Comparison of ENCODE assay signal across 1 cellular context in the genomic region with DNA sequence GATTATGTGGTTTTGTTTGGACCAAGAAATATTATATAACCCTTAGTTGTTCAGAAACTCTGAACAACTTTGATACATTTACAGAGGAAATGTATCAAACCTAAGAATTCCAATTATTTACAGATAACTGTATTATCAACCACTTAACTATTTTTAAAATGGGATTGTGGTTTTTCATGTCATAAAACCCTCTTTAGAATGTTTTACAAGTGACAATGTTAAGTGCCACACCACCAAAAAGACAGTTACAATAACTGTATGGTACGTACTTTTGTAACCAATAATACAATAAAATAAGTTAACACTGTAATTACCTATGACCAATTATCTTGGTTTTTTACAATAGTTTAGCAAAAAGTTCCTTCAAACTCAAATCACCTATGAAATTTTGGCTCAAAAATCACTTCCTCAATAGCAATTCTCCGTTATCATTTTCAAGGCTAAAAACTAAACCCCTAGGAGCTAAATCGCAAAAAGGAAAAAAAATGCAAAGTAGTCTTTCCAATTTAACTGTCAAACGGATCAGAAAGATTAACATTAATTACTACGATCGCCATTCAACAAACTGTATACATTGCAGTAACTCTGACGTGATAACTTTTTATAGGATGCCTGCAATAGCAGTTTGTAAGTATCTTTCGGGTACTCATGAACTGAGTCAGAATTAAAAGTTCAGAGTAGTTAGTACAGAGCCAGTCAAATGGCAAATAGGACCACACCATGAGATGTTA.
TF ChIP-seq lines count a peak whose summit lies in the region.

No MANE protein-coding gene starts in this region.

TF ChIP-seq in IMR-90, 13 proteins besides CTCF, POLR2A, EP300 and RAD21 (continued from another document):
- TF ChIP-seq CEBPB (IDR thresholded peaks at IDR 0.05; ENCODE audit: low read depth, low read length) (no peak; the same call in 1 of the 2 replicates), RCOR1 (IDR thresholded peaks at IDR 0.05; ENCODE audit: insufficient replicate concordance, low read length) (no peak), RFX5 (IDR thresholded peaks at IDR 0.05; ENCODE audit: low read depth, low read length) (no peak), FOS (IDR thresholded peaks at IDR 0.05; ENCODE audit: low read depth, low read length) (no peak)
- TF ChIP-seq, protein P1, sequence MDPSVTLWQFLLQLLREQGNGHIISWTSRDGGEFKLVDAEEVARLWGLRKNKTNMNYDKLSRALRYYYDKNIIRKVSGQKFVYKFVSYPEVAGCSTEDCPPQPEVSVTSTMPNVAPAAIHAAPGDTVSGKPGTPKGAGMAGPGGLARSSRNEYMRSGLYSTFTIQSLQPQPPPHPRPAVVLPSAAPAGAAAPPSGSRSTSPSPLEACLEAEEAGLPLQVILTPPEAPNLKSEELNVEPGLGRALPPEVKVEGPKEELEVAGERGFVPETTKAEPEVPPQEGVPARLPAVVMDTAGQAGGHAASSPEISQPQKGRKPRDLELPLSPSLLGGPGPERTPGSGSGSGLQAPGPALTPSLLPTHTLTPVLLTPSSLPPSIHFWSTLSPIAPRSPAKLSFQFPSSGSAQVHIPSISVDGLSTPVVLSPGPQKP (IDR thresholded peaks at IDR 0.05; ENCODE audit: borderline replicate concordance, low read depth, low read length): no peak
